Comparison of ENCODE assay signal across 8 cellular contexts in genomic region chr1:167936930-167937708, GRCh38. TPM values are rescaled to one million over a fixed set of nuclear protein-coding genes. Genes with fewer than 3 reads are reported as not detected.
DNase-seq lines count a peak whose midpoint lies in the region; ATAC-seq and TF ChIP-seq lines count a peak whose summit lies in the region.

Gene MPC2, minus strand, starts transcription at chr1:167937072. Its CDS starts 1,231 bp downstream, at chr1:167935841.

- H3K56ac ChIP-seq in IMR-90 (ENCODE audit: extremely low read depth, insufficient read depth, low read length): peak within 1 kb of the TSS; percentile 100

- 2% methylated on average over 12 of the region's 51 CpGs; no CpG with 5 or more reads in 1 of the 2 experiments for WGBS in IMR-90 (ENCODE audit: extremely low coverage in 2 of 2, insufficient read length in 1 of 2), 2 experiments

- peak within 1 kb of the TSS; percentile 80; the same call in 2 of the 3 replicates for H2BK15ac ChIP-seq in IMR-90 (ENCODE audit: low read depth, low read length)

- peak within 1 kb of the TSS; percentile 99 for H3K23ac ChIP-seq in IMR-90 (ENCODE audit: low read depth, low read length)

- BruUV-seq in IMR-90 (replicated peaks; lab: Mats Ljungman, UMichigan): TSS peak; percentile 43

- H3K27ac Mint-ChIP-seq in CD4-positive, alpha-beta memory T cell: peak within 1 kb of the TSS; percentile 97 to 100 (median 98)
- peak within 1 kb of the TSS; percentile 97 to 100 (median 100) for H3K27ac Mint-ChIP-seq in nephron
- peak within 1 kb of the TSS; percentile 100 for H3K27ac Mint-ChIP-seq in stimulated activated naive CD8-positive, alpha-beta T cell treated with anti-CD3 and anti-CD28 coated beads, Interleukin-15, Interleukin-2, amounts not matched to agents 100 ng/mL and 50 ng/mL, for 24 hours

- H3K4me1 Mint-ChIP-seq in CD4-positive, alpha-beta memory T cell: peaks cover 31 to 65% (median 48%) of the 10 kb centered on the region in 4 donors
- peaks cover 25% of the 10 kb centered on the region for H3K4me1 Mint-ChIP-seq in nephron
- H3K4me1 Mint-ChIP-seq in stimulated activated naive CD8-positive, alpha-beta T cell treated with anti-CD3 and anti-CD28 coated beads, Interleukin-15, Interleukin-2, amounts not matched to agents 100 ng/mL and 50 ng/mL, for 24 hours (ENCODE audit: low read depth): peaks cover 43% of the 10 kb centered on the region

- H3K4me1 ChIP-seq in CD4-positive, alpha-beta memory T cell (ENCODE audit: insufficient read depth, low read length): peaks cover 28% of the 10 kb centered on the region
- H3K4me1 ChIP-seq in IMR-90 (ENCODE audit: control insufficient read depth, insufficient read depth, low read length): no peaks in the 10 kb centered on the region
- peaks cover 0 to 26% (median 0%) of the 10 kb centered on the region in 4 donors for H3K4me1 ChIP-seq in Peyer's patch

- CTCF ChIA-PET in CD4-positive, alpha-beta memory T cell (lab: Charles Lee; ENCODE audit: partially characterized antibody): interaction anchor here (1.0 to 1.3 kb wide), 2 partner anchors 11 to 133 kb away, joined by 3 to 5 read pairs; no protein-coding TSS in a partner anchor
- CTCF ChIA-PET in IMR-90 (lab: Yijun Ruan, JAX): interaction anchor here (0.6 to 1.0 kb wide), 2 partner anchors 145 to 281 kb away, joined by 3 to 5 read pairs; no protein-coding TSS in a partner anchor

- H2BK5ac ChIP-seq in IMR-90 (ENCODE audit: low read depth, low read length, poor library complexity, severe bottlenecking): peak within 1 kb of the TSS; percentile 94

- H3K79me1 ChIP-seq in IMR-90 (ENCODE audit: low read depth in 1 of 2, low read length in 2 of 2): peaks cover 0 to 31% of the 10 kb centered on the region in 2 experiments; a peak in 3 of 4 replicates

- H4K91ac ChIP-seq in IMR-90 (ENCODE audit: insufficient read depth, low read depth, low read length): peak within 1 kb of the TSS; percentile 97

- dilution Hi-C loops in IMR-90 (cut with HindIII; ENCODE audit: low sequenced_read_pairs, unreplicated experiment): no loop called here

- intact Hi-C loops in CD4-positive, alpha-beta memory T cell (cut with micrococcal nuclease): loop anchor here (1.0 to 5.0 kb wide), 13 partner anchors 134 to 1956 kb away; partner anchors contain the start of genes ATP1B1, CREG1, METTL18 and NME7
- intact Hi-C loops in IMR-90 (cut with micrococcal nuclease): loop anchor here (1.0 to 5.0 kb wide), 6 partner anchors 115 to 290 kb away; partner anchors contain the start of gene SFT2D2

- H3K4me3 ChIP-seq in CD4-positive, alpha-beta memory T cell (ENCODE audit: low read length in 2 of 2): peak within 1 kb of the TSS; percentile 69 to 90
- peak within 1 kb of the TSS; percentile 98 for H3K4me3 ChIP-seq in IMR-90 (ENCODE audit: insufficient read depth, low read depth, low read length)
- peak within 1 kb of the TSS; percentile 64 to 86 (median 84) for H3K4me3 ChIP-seq in Peyer's patch
- H3K4me3 ChIP-seq in fibroblast of pulmonary artery (replicated peaks; ENCODE audit: low read depth, low read length): peak within 1 kb of the TSS; percentile 96

- ATAC-seq in GM21367 (IDR thresholded peaks at IDR 0.05; ENCODE audit: unreplicated experiment): peak; percentile 8
- peak; percentile 5 for ATAC-seq in IMR-90 (ENCODE audit: low read depth)

- H3K9me1 ChIP-seq in IMR-90 (ENCODE audit: insufficient read depth, low read length): no peaks in the 10 kb centered on the region

- peak within 1 kb of the TSS; percentile 100 for H3K14ac ChIP-seq in IMR-90 (replicated peaks; ENCODE audit: low read depth, low read length)

- peaks cover 27% of the 10 kb centered on the region; the same call in 1 of the 2 replicates for H4K20me1 ChIP-seq in IMR-90 (ENCODE audit: insufficient read depth, low read length)

- H2BK20ac ChIP-seq in IMR-90 (ENCODE audit: low read depth, low read length): peak within 1 kb of the TSS; percentile 67; the same call in 1 of the 2 replicates

- H3K4me2 ChIP-seq in IMR-90 (ENCODE audit: low read depth, low read length): peak within 1 kb of the TSS; percentile 81

- peak within 1 kb of the TSS; percentile 90 to 99 (median 94) for H3K4me3 Mint-ChIP-seq in CD4-positive, alpha-beta memory T cell
- H3K4me3 Mint-ChIP-seq in nephron: peak within 1 kb of the TSS; percentile 93 to 97 (median 96)
- peak within 1 kb of the TSS; percentile 94 for H3K4me3 Mint-ChIP-seq in stimulated activated naive CD8-positive, alpha-beta T cell treated with anti-CD3 and anti-CD28 coated beads, Interleukin-15, Interleukin-2, amounts not matched to agents 100 ng/mL and 50 ng/mL, for 24 hours

- peaks cover 0 to 21% of the 10 kb centered on the region in 2 donors for H3K36me3 Mint-ChIP-seq in CD4-positive, alpha-beta memory T cell
- H3K36me3 Mint-ChIP-seq in nephron (ENCODE audit: low read depth): peaks cover 10% of the 10 kb centered on the region
- peaks cover 4% of the 10 kb centered on the region for H3K36me3 Mint-ChIP-seq in stimulated activated naive CD8-positive, alpha-beta T cell treated with anti-CD3 and anti-CD28 coated beads, Interleukin-15, Interleukin-2, amounts not matched to agents 100 ng/mL and 50 ng/mL, for 24 hours (ENCODE audit: low read depth)

- no peaks in the 10 kb centered on the region for H3K36me3 ChIP-seq in CD4-positive, alpha-beta memory T cell (ENCODE audit: insufficient read depth, low read length)
- H3K36me3 ChIP-seq in IMR-90 (ENCODE audit: control insufficient read depth, insufficient read depth, low read length) (peaks cover 2% of the 10 kb centered on the region; the same call in 1 of the 2 replicates), Peyer's patch (no peaks in the 10 kb centered on the region)

- peak within 1 kb of the TSS; percentile 74; the same call in 1 of the 2 replicates for H2AK5ac ChIP-seq in IMR-90 (ENCODE audit: low read depth, low read length)

- H3K4ac ChIP-seq in IMR-90 (ENCODE audit: low read depth, low read length): peak within 1 kb of the TSS; percentile 98

- peak within 1 kb of the TSS; percentile 85 for H3K27ac ChIP-seq in CD4-positive, alpha-beta memory T cell (ENCODE audit: low read depth, low read length)
- H3K27ac ChIP-seq in IMR-90 (ENCODE audit: insufficient read depth, low read length) (peak within 1 kb of the TSS; percentile 89), Peyer's patch (peak within 1 kb of the TSS; percentile 89 to 98 (median 96))

- H3K27me3 Mint-ChIP-seq in CD4-positive, alpha-beta memory T cell: no peaks in the 10 kb centered on the region
- no peaks in the 10 kb centered on the region for H3K27me3 Mint-ChIP-seq in nephron (ENCODE audit: low read depth)
- no peaks in the 10 kb centered on the region for H3K27me3 Mint-ChIP-seq in stimulated activated naive CD8-positive, alpha-beta T cell treated with anti-CD3 and anti-CD28 coated beads, Interleukin-15, Interleukin-2, amounts not matched to agents 100 ng/mL and 50 ng/mL, for 24 hours

- H2BK120ac ChIP-seq in IMR-90 (ENCODE audit: low read depth, low read length): peak within 1 kb of the TSS; percentile 97

- in situ Hi-C loops in IMR-90 (cut with MboI; ENCODE audit: low sequenced_read_pairs): no loop called here

- peak within 1 kb of the TSS; percentile 97 for H3K9ac ChIP-seq in IMR-90 (ENCODE audit: low read depth, low read length)

- H2AFZ ChIP-seq in IMR-90 (replicated peaks; ENCODE audit: low read length, poor library complexity): peak within 1 kb of the TSS; percentile 99

- DNase-seq in CD4-positive, alpha-beta memory T cell: peak; percentile 44 to 76 (median 64)
- peak; percentile 75 for DNase-seq in IMR-90
- DNase-seq in Peyer's patch: peak; percentile 68 to 84 (median 69)
- peak; percentile 49 for DNase-seq in activated T-helper 9 cell treated with anti-CD3 and anti-CD28 coated beads, Interleukin-2, amount 50 U/mL, for 16 hours (ENCODE audit: low read depth)
- DNase-seq in fibroblast of pulmonary artery (ENCODE audit: low read depth): peak; percentile 71

- no peaks in the 10 kb centered on the region for H3K9me3 ChIP-seq in CD4-positive, alpha-beta memory T cell (ENCODE audit: control insufficient read depth in 1 of 2, low read length in 2 of 2)
- H3K9me3 ChIP-seq in IMR-90 (ENCODE audit: control insufficient read depth, insufficient read depth, low read length): no peaks in the 10 kb centered on the region
- H3K9me3 ChIP-seq in Peyer's patch: no peaks in the 10 kb centered on the region

- TF ChIP-seq POLR2A in IMR-90 (IDR thresholded peaks at IDR 0.05; ENCODE audit: low read depth, low read length): no peak; the same call in 1 of the 2 replicates
- TF ChIP-seq POLR2A in Peyer's patch (IDR thresholded peaks at IDR 0.05): no peak

- H2AK9ac ChIP-seq in IMR-90 (replicated peaks; ENCODE audit: low read depth, low read length, poor library complexity): peak within 1 kb of the TSS; percentile 99

- H3K9me3 Mint-ChIP-seq in CD4-positive, alpha-beta memory T cell: peaks cover 0 to 1% (median 0%) of the 10 kb centered on the region in 8 donors
- H3K9me3 Mint-ChIP-seq in nephron: no peaks in the 10 kb centered on the region
- H3K9me3 Mint-ChIP-seq in stimulated activated naive CD8-positive, alpha-beta T cell treated with anti-CD3 and anti-CD28 coated beads, Interleukin-15, Interleukin-2, amounts not matched to agents 100 ng/mL and 50 ng/mL, for 24 hours: no peaks in the 10 kb centered on the region

- H3K27me3 ChIP-seq in CD4-positive, alpha-beta memory T cell (ENCODE audit: insufficient read depth, low read length): no peaks in the 10 kb centered on the region
- H3K27me3 ChIP-seq in IMR-90 (ENCODE audit: control insufficient read depth, insufficient read depth, low read length) (no peaks in the 10 kb centered on the region), Peyer's patch (no peaks in the 10 kb centered on the region)

- TF ChIP-seq CTCF in IMR-90 (conservative IDR thresholded peaks at IDR 0.05; ENCODE audit: low read depth, low read length) (no peak), Peyer's patch (IDR thresholded peaks at IDR 0.05) (no peak), fibroblast of pulmonary artery (IDR thresholded peaks at IDR 0.05; ENCODE audit: low read length, missing control alignments) (no peak), nephron (IDR thresholded peaks at IDR 0.05; ENCODE audit: unreplicated experiment in 3 of 3) (no peak)

- peak within 1 kb of the TSS; percentile 89 for H4K5ac ChIP-seq in IMR-90 (ENCODE audit: low read depth, low read length)

- H4K8ac ChIP-seq in IMR-90 (ENCODE audit: low read depth in 2 of 2, low read length in 2 of 2): peak within 1 kb of the TSS; percentile 55 to 100

- POLR2A ChIA-PET in CD4-positive, alpha-beta memory T cell (lab: Charles Lee; ENCODE audit: partially characterized antibody): interaction anchor here (0.8 to 2.3 kb wide), 18 partner anchors 8 to 1957 kb away, joined by 3 to 13 read pairs (median 4); partner anchors contain the start of genes GPA33, POU2F1, SCYL3 and TADA1
- POLR2A ChIA-PET in IMR-90 (lab: Charles Lee; ENCODE audit: unreplicated experiment): interaction anchor here (0.6 to 1.2 kb wide), 2 partner anchors 115 to 223 kb away, joined by 3 to 7 read pairs; no protein-coding TSS in a partner anchor

- peak within 1 kb of the TSS; percentile 89 for H3K18ac ChIP-seq in IMR-90 (ENCODE audit: low read depth, low read length)

- TF ChIP-seq RAD21 in IMR-90 (IDR thresholded peaks at IDR 0.05; ENCODE audit: low read length): peak; percentile 17; the same call in 1 of the 2 replicates

RNA-seq across cellular contexts. Expression of gene MPC2, which starts in this region (rescaled TPM):
- total RNA-seq in CD4-positive, alpha-beta memory T cell: 10 to 100 TPM; 30.8 to 33.2 TPM
- 100 to 1,000 TPM in 1 of 2 donors, 10 to 100 TPM in 1; 87.7 to 123 TPM for polyA plus RNA-seq in CD4-positive, alpha-beta memory T cell
- 35.0 and 56.7 TPM in 2 replicates for total RNA-seq in IMR-90 (2012; rRNA removed)
- 40.9 and 42.9 TPM in 2 replicates for polyA plus RNA-seq in IMR-90 (2012; rRNA removed)
- polyA plus RNA-seq in IMR-90 (2012; cell fraction: cytosol; rRNA removed): 25.6 and 27.4 TPM in 2 replicates
- 7.5 and 13.7 TPM in 2 replicates for polyA plus RNA-seq in IMR-90 (2012; cell fraction: nucleus; rRNA removed; ENCODE audit: low replicate concordance)
- 10 to 100 TPM; 31.6 to 93.9 (median 61.6) TPM for total RNA-seq in Peyer's patch

Comparison
In these comparisons a context has a peak if more than half of its experiments do, and no peak if none do; other contexts are left out.
1. Peak in every context shown above with its lines: DNase-seq, ATAC-seq, H3K4me3 ChIP-seq and H3K27ac ChIP-seq.